ENCODE assay signal across 14 cellular contexts in genomic region chr10:80150172-80150571, GRCh38. TPM values are rescaled to one million over a fixed set of nuclear protein-coding genes. Genes with fewer than 3 reads are reported as not detected.
"Had no signal": no experiment of that assay in that cellular context is flagged by ENCODE, and none has a peak within 500 bp of the region (broad histone marks: within the 10 kb centered on the region; RNA-seq: fewer than 3 reads in every experiment).

No MANE protein-coding gene starts in this region.

- H3K36me3 ChIP-seq: uterus had no signal

- H3K27me3 Mint-ChIP-seq: central memory CD8-positive, alpha-beta T cell had no signal

- H3K4me3 Mint-ChIP-seq: activated T-cell treated with anti-CD3 and anti-CD28 coated beads, Interleukin-2, amount 50 U/mL, for 72 hours; central memory CD8-positive, alpha-beta T cell had no signal

- ATAC-seq: activated T-cell treated with anti-CD3 and anti-CD28 coated beads, Interleukin-2, amount 50 U/mL, for 72 hours; body of pancreas; gastroesophageal sphincter; right cardiac atrium had no signal

- H3K9me3 Mint-ChIP-seq: central memory CD8-positive, alpha-beta T cell had no signal

- H3K27me3 ChIP-seq: body of pancreas, gastroesophageal sphincter, thyroid gland, uterus had no signal

- H3K4me1 ChIP-seq: body of pancreas, thyroid gland had no signal

- H3K4me3 ChIP-seq: body of pancreas, gastroesophageal sphincter, smooth muscle cell, thyroid gland, uterus had no signal

- H3K27ac ChIP-seq: body of pancreas, gastroesophageal sphincter, thyroid gland, uterus had no signal

- H3K9me3 ChIP-seq: body of pancreas, thyroid gland had no signal

- DNase-seq: activated naive CD4-positive, alpha-beta T cell; activated T-cell treated with anti-CD3 and anti-CD28 coated beads, Interleukin-2, amount 50 U/mL, for 72 hours; amniotic stem cell; body of pancreas; nucleus accumbens; thyroid gland; uterus had no signal

RNA-seq across cellular contexts. Expression of gene PLAC9, which starts 17.6 kb away (rescaled TPM):
- total RNA-seq: activated T-cell treated with anti-CD3 and anti-CD28 coated beads, Interleukin-2, amount 50 U/mL, for 72 hours; epithelial cell of proximal tubule; kidney epithelial cell; T-helper 1 cell treated with Interleukin-12 subunit alpha and Interleukin-12 subunit beta and Interleukin-4 antibody, amounts not matched to agents 30 ng/mL and 1 ng/mL, for 36 hours had no signal
